In genomic region chr1:92832537-92833160, GRCh38 we compare ENCODE assay signal across 8 cellular contexts. TPM values are rescaled to one million over a fixed set of nuclear protein-coding genes. Genes with fewer than 3 reads are reported as not detected.
DNase-seq lines count a peak whose midpoint lies in the region; ATAC-seq and TF ChIP-seq lines count a peak whose summit lies in the region.

No MANE protein-coding gene starts in this region.

- peaks cover 2% of the 10 kb centered on the region for H3K36me3 Mint-ChIP-seq in IgD-negative memory B cell

- ATAC-seq in GM21723 (IDR thresholded peaks at IDR 0.05; ENCODE audit: unreplicated experiment): no peak

- H3K4me1 ChIP-seq in urinary bladder (ENCODE audit: insufficient read depth): no peaks in the 10 kb centered on the region

- H3K4me3 Mint-ChIP-seq in IgD-negative memory B cell: peak overlapping the region; percentile 97 to 100 (median 100)

- H3K9me3 Mint-ChIP-seq in IgD-negative memory B cell: no peaks in the 10 kb centered on the region

- H3K27ac Mint-ChIP-seq in IgD-negative memory B cell: peak overlapping the region; percentile 95 to 99 (median 99)

- TF ChIP-seq CTCF in GM12875 (IDR thresholded peaks at IDR 0.05; ENCODE audit: borderline replicate concordance, insufficient read depth, low read depth, low read length): no peak

- H3K27me3 Mint-ChIP-seq in IgD-negative memory B cell: peaks cover 2% of the 10 kb centered on the region

- DNase-seq in cerebellum (ENCODE audit: low spot score): peak; percentile 14
- DNase-seq in medulla oblongata (ENCODE audit: extremely low spot score): peak; percentile 36
- DNase-seq in stimulated activated naive CD4-positive, alpha-beta T cell treated with Interleukin-2 at 50 U/mL for 16 hours (lab: John Stamatoyannopoulos, UW): no peak
- DNase-seq in NCI-H1105 treated with DMSO at 0.1 percent for 48 hours (lab: John Stamatoyannopoulos, UW): no peak

- under 1% methylated on average over 19 of the region's 19 CpGs for WGBS in urinary bladder

- peaks cover 6% of the 10 kb centered on the region for H3K36me3 ChIP-seq in urinary bladder (ENCODE audit: insufficient read depth)

- H3K4me1 Mint-ChIP-seq in IgD-negative memory B cell: peaks cover 32 to 45% (median 40%) of the 10 kb centered on the region in 3 donors

- H3K4me3 ChIP-seq in GM12875 (ENCODE audit: low read depth, low read length): peak overlapping the region; percentile 78
- H3K4me3 ChIP-seq in urinary bladder (ENCODE audit: low read depth, low read length): peak overlapping the region; percentile 92

- H3K27ac ChIP-seq in urinary bladder (ENCODE audit: low read depth): peak overlapping the region; percentile 92

RNA-seq across cellular contexts. Expression of gene RPL5, which starts 0.8 kb away (rescaled TPM):
- 2,794 TPM for polyA plus RNA-seq in IgD-negative memory B cell
- total RNA-seq in cerebellum: 808 TPM
- 1,628 TPM for total RNA-seq in urinary bladder
- polyA plus RNA-seq in urinary bladder: 1,942 TPM

RNA-seq across cellular contexts. Expression of gene EVI5, which starts 47.7 kb away (rescaled TPM):
- 4.8 TPM for polyA plus RNA-seq in IgD-negative memory B cell
- total RNA-seq in cerebellum: 51.3 TPM
- total RNA-seq in urinary bladder: 104 TPM
- 8.2 TPM for polyA plus RNA-seq in urinary bladder

Comparison
In these comparisons a context has a peak if more than half of its experiments do, and no peak if none do; other contexts are left out.
1. DNase-seq: peak in cerebellum (single experiment) and medulla oblongata (single experiment); none in stimulated activated naive CD4-positive, alpha-beta T cell treated with Interleukin-2 at 50 U/mL for 16 hours (single experiment) and NCI-H1105 treated with DMSO at 0.1 percent for 48 hours (single experiment).